Comparison of ENCODE assay signal across 8 cellular contexts in the genomic region with DNA sequence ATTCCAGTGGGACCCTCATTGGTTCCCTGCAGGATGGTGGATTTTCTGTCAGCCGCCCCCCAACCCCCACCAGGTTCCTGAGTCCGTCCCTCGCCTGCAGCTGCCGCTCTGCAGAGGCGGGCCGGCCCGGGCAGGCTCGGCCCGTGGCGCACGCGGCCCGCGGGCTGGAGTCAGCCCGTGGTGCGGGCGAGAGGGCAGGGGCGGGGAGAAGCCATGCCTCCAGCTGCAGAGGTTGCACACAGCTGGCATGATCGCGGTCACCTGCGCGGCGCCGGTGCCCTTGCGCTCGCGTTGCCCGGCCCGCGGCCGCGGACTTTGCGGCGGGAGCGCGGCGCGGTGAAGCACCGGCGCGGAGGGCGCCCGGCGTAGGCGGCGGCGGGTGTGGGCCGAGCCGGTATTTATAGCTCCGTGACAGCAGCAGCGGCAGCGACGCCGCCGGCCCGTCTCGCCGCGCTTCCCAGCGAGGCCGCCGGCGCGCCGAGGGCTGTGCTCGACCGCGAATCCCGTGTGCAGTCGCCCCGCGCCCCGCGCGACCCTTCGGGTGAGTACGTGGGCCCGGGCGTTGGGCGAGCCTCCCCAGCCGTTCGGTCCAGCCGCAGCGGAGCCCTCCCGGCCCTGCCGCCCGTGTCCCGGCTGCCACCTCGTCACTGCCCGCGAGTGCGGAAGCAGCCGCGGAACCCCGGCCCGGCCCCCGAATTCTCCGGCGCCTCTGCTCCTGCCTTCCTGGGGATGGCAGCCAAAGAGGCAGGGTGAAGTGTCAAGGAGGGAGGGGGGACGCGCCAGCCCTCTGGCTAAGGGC. TPM values are rescaled to one million over a fixed set of nuclear protein-coding genes. Genes with fewer than 3 reads are reported as not detected.
A peak's percentile ranks its signal among the peaks of the same experiment; 100 is the strongest.
DNase-seq lines count a peak whose midpoint lies in the region; ATAC-seq and TF ChIP-seq lines count a peak whose summit lies in the region.

Gene TMEM117, plus strand, starts transcription at position 426 of the 799 bp plus-strand sequence.

- TF ChIP-seq CTCF in heart right ventricle (IDR thresholded peaks at IDR 0.05) (no peak), prostate gland (IDR thresholded peaks at IDR 0.05) (no peak), vagina (IDR thresholded peaks at IDR 0.05) (no peak)

- H3K4me1 ChIP-seq in heart right ventricle (peaks cover 0 to 28% (median 19%) of the 10 kb centered on the region in 9 donors), prostate gland (replicated peaks) (no peaks in the 10 kb centered on the region), vagina (peaks cover 30% of the 10 kb centered on the region)

- peak within 1 kb of the TSS; percentile 82 for H3K4me3 Mint-ChIP-seq in activated naive CD8-positive, alpha-beta T cell treated with anti-CD3 and anti-CD28 coated beads, Interleukin-2, amount 50 U/mL, for 24 hours

- H3K27ac ChIP-seq in heart right ventricle (peak within 1 kb of the TSS; percentile 93 to 98 (median 95)), prostate gland (peak within 1 kb of the TSS; percentile 94 to 95), vagina (peak within 1 kb of the TSS; percentile 91)

- peak; percentile 8 for TF ChIP-seq POLR2A in prostate gland (IDR thresholded peaks at IDR 0.05)
- no peak for TF ChIP-seq POLR2A in vagina (IDR thresholded peaks at IDR 0.05)

- H3K4me3 ChIP-seq in heart right ventricle (peak within 1 kb of the TSS; percentile 40 to 86 (median 77)), prostate gland (peak within 1 kb of the TSS; percentile 62 to 85), vagina (peak within 1 kb of the TSS; percentile 62 to 69)

- DNase-seq in DMS79 (lab: John Stamatoyannopoulos, UW) (peak; percentile 1), HPDE6-E6E7 (ENCODE audit: extremely low spot score) (peak; percentile 27), heart right ventricle (peak; percentile 80 to 86), prostate gland (ENCODE audit: low spot score) (peak; percentile 55), vagina (ENCODE audit: extremely low spot score in 2 of 2) (no peak)
- peak; percentile 57 for DNase-seq in activated naive CD8-positive, alpha-beta T cell treated with anti-CD3 and anti-CD28 coated beads, Interleukin-2, amount 50 U/mL, for 24 hours

- peaks cover 4% of the 10 kb centered on the region for H3K27me3 Mint-ChIP-seq in activated naive CD8-positive, alpha-beta T cell treated with anti-CD3 and anti-CD28 coated beads, Interleukin-2, amount 50 U/mL, for 24 hours

- no peaks in the 10 kb centered on the region for H3K36me3 Mint-ChIP-seq in activated naive CD8-positive, alpha-beta T cell treated with anti-CD3 and anti-CD28 coated beads, Interleukin-2, amount 50 U/mL, for 24 hours (ENCODE audit: low read depth)

- no peaks in the 10 kb centered on the region for H3K9me3 Mint-ChIP-seq in activated naive CD8-positive, alpha-beta T cell treated with anti-CD3 and anti-CD28 coated beads, Interleukin-2, amount 50 U/mL, for 24 hours

- ATAC-seq in GM21360 (IDR thresholded peaks at IDR 0.05; ENCODE audit: unreplicated experiment) (peak; percentile 73), SK-N-SH treated with all-trans-retinoic acid at 6 μM for 48 hours (peak; percentile 82), heart right ventricle (peak; percentile 93 to 96 (median 94))
- peak; percentile 62 for ATAC-seq in activated naive CD8-positive, alpha-beta T cell treated with anti-CD3 and anti-CD28 coated beads, Interleukin-2, amount 50 U/mL, for 24 hours

- no peaks in the 10 kb centered on the region for H3K36me3 ChIP-seq in heart right ventricle
- no peaks in the 10 kb centered on the region for H3K36me3 ChIP-seq in prostate gland
- H3K36me3 ChIP-seq in vagina, result no peaks in the 10 kb centered on the region

- peaks cover 47% of the 10 kb centered on the region for H3K4me1 Mint-ChIP-seq in activated naive CD8-positive, alpha-beta T cell treated with anti-CD3 and anti-CD28 coated beads, Interleukin-2, amount 50 U/mL, for 24 hours

- no peaks in the 10 kb centered on the region for H3K27me3 ChIP-seq in heart right ventricle
- no peaks in the 10 kb centered on the region for H3K27me3 ChIP-seq in prostate gland (replicated peaks; ENCODE audit: insufficient read depth)
- no peaks in the 10 kb centered on the region for H3K27me3 ChIP-seq in vagina

- peak within 1 kb of the TSS; percentile 81 for H3K27ac Mint-ChIP-seq in activated naive CD8-positive, alpha-beta T cell treated with anti-CD3 and anti-CD28 coated beads, Interleukin-2, amount 50 U/mL, for 24 hours

- H3K9me3 ChIP-seq in heart right ventricle, result no peaks in the 10 kb centered on the region
- no peaks in the 10 kb centered on the region for H3K9me3 ChIP-seq in prostate gland
- no peaks in the 10 kb centered on the region for H3K9me3 ChIP-seq in vagina

- WGBS in heart right ventricle, 2 donors, result 0% methylated on average over 75 to 101 of the region's 101 CpGs
- under 1% methylated on average over 83 of the region's 101 CpGs for WGBS in prostate gland

- intact Hi-C loops in heart right ventricle (cut with DNase I), result loop anchor here in 3 of 10 donors (1.0 to 5.0 kb wide), 3 partner anchors 29 to 46 kb away; partner anchors contain the start of gene TWF1 (in 2 of the 3)
- intact Hi-C loops in prostate gland (cut with DNase I), result no loop called here
- intact Hi-C loops in vagina (cut with DNase I), result no loop called here

TF ChIP-seq in SK-N-SH treated with all-trans-retinoic acid at 6 μM for 48 hours, 23 proteins besides CTCF, POLR2A, EP300 and RAD21:
- TF ChIP-seq ZFP30 (CRISPR knock-in tag; IDR thresholded peaks at IDR 0.05) (no peak), ARNTL (CRISPR knock-in tag; IDR thresholded peaks at IDR 0.05; ENCODE audit: borderline replicate concordance, low read depth) (no peak), OSR1 (CRISPR knock-in tag; IDR thresholded peaks at IDR 0.05) (no peak), GLIS3 (CRISPR knock-in tag; IDR thresholded peaks at IDR 0.05) (no peak), PATZ1 (CRISPR knock-in tag; IDR thresholded peaks at IDR 0.05; ENCODE audit: borderline replicate concordance) (no peak), BACH2 (CRISPR knock-in tag; IDR thresholded peaks at IDR 0.05; ENCODE audit: borderline replicate concordance) (no peak), ZFP3 (CRISPR knock-in tag; IDR thresholded peaks at IDR 0.05) (no peak), TOX (CRISPR knock-in tag; IDR thresholded peaks at IDR 0.05; ENCODE audit: borderline replicate concordance) (no peak), ZNF70 (CRISPR knock-in tag; IDR thresholded peaks at IDR 0.05) (no peak), ZNF8 (CRISPR knock-in tag; IDR thresholded peaks at IDR 0.05) (no peak)
- TF ChIP-seq, protein P1, sequence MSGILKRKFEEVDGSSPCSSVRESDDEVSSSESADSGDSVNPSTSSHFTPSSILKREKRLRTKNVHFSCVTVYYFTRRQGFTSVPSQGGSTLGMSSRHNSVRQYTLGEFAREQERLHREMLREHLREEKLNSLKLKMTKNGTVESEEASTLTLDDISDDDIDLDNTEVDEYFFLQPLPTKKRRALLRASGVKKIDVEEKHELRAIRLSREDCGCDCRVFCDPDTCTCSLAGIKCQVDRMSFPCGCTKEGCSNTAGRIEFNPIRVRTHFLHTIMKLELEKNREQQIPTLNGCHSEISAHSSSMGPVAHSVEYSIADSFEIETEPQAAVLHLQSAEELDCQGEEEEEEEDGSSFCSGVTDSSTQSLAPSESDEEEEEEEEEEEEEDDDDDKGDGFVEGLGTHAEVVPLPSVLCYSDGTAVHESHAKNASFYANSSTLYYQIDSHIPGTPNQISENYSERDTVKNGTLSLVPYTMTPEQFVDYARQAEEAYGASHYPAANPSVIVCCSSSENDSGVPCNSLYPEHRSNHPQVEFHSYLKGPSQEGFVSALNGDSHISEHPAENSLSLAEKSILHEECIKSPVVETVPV (CRISPR knock-in tag; IDR thresholded peaks at IDR 0.05), result no peak

RNA-seq across cellular contexts. Expression of gene TMEM117, which starts in this region (rescaled TPM):
- total RNA-seq in heart right ventricle (1 to 10 TPM; 5.9 to 8.5 (median 7.1) TPM), prostate gland (10 to 100 TPM; 15.5 to 26.5 TPM), vagina (22.1 TPM)
- polyA plus RNA-seq in heart right ventricle, result 1 to 10 TPM; 4.0 to 5.9 TPM

Comparison
In these comparisons a context has a peak if more than half of its experiments do, and no peak if none do; other contexts are left out.
1. DNase-seq: peak in DMS79 (single experiment), HPDE6-E6E7 (single experiment), activated naive CD8-positive, alpha-beta T cell treated with anti-CD3 and anti-CD28 coated beads, Interleukin-2, amount 50 U/mL, for 24 hours (single experiment), heart right ventricle (2 of 2) and prostate gland (single experiment); none in vagina (0 of 2).
2. Peak in every context shown above with its lines, with median percentiles within 50 percentile points of each other: ATAC-seq, H3K27ac ChIP-seq and H3K4me3 ChIP-seq.